Comparison of ENCODE assay signal across 6 cellular contexts in the genomic region with DNA sequence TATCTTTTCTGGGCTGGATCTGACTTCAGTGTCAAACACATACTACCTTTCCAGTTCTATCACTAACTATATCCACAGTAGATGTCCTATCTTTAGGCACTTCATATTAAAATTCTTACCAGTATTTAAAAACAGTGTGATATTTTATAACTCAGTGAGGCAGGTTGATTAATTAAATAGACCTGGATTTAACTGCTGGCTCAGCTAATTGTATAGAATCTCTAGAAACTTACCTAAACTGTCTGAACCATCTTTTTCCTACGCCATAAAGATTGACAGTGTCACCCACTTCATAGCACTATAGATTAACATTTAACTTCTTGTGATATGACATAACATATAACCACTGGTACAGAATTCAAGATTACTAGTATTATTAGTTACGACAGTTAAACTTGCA.
"Had no signal": no experiment of that assay in that cellular context is flagged by ENCODE, and none has a peak within 500 bp of the region (broad histone marks: within the 10 kb centered on the region; RNA-seq: fewer than 3 reads in every experiment).

No MANE protein-coding gene starts in this region.

- FAIRE-seq: HTR-8/SVneo had no signal

- H3K4me1 Mint-ChIP-seq: IgD-negative memory B cell had no signal

- H3K27ac Mint-ChIP-seq: IgD-negative memory B cell had no signal

- H3K4me2 ChIP-seq: KMS-11 had no signal

- H3K36me3 Mint-ChIP-seq: IgD-negative memory B cell had no signal

- DNase-seq: KBM-7, KG1 had no signal

- H3K9ac ChIP-seq: KMS-11 had no signal

- H3K4me3 Mint-ChIP-seq: IgD-negative memory B cell had no signal

- H3K27ac ChIP-seq: HL-60, KMS-11 had no signal

- H3K27me3 Mint-ChIP-seq: IgD-negative memory B cell had no signal
